In genomic region chr16:88536971-88537751, GRCh38 we compare ENCODE assay signal across 1 cellular context.
TF ChIP-seq lines count a peak whose summit lies in the region.

No MANE protein-coding gene starts in this region.

TF ChIP-seq in H1, 55 proteins besides CTCF, POLR2A, EP300 and RAD21:
- TF ChIP-seq TAF1 (IDR thresholded peaks at IDR 0.05; ENCODE audit: low read depth, low read length): no peak
- TF ChIP-seq KDM5A (IDR thresholded peaks at IDR 0.05; ENCODE audit: low read length): no peak
- TF ChIP-seq NRF1 (IDR thresholded peaks at IDR 0.05; ENCODE audit: low read depth, low read length): no peak
- TF ChIP-seq TAF7 (optimal IDR thresholded peaks at IDR 0.05; ENCODE audit: borderline replicate concordance, low read depth, low read length): no peak
- TF ChIP-seq BCL11A (IDR thresholded peaks at IDR 0.05; ENCODE audit: low read depth in 2 of 2, low read length in 2 of 2): no peak
- no peak for TF ChIP-seq SIN3A (conservative IDR thresholded peaks at IDR 0.05 in 1 of 2, IDR thresholded peaks at IDR 0.05 in 1 of 2; ENCODE audit: low read depth in 1 of 2, low read length in 2 of 2)
- TF ChIP-seq GTF2F1 (IDR thresholded peaks at IDR 0.05; ENCODE audit: borderline replicate concordance, low read depth, low read length): no peak
- TF ChIP-seq PHF8 (conservative IDR thresholded peaks at IDR 0.05; ENCODE audit: low read depth, low read length): no peak
- TF ChIP-seq SAP30 (IDR thresholded peaks at IDR 0.05; ENCODE audit: insufficient read depth, insufficient replicate concordance, low read length): no peak
- no peak for TF ChIP-seq FOSL1 (IDR thresholded peaks at IDR 0.05; ENCODE audit: insufficient read depth, low read depth, low read length)
TF ChIP-seq in H1: peak in this region for 0.
